Comparison of ENCODE assay signal across 11 cellular contexts in genomic region chr5:94830520-94830919, GRCh38.
DNase-seq lines count a peak whose midpoint lies in the region; ATAC-seq and TF ChIP-seq lines count a peak whose summit lies in the region.
"Had no signal": no experiment of that assay in that cellular context is flagged by ENCODE, and none has a peak within 500 bp of the region (broad histone marks: within the 10 kb centered on the region; RNA-seq: fewer than 3 reads in every experiment).

No MANE protein-coding gene starts in this region.

- TF ChIP-seq CTCF in brain microvascular endothelial cell (IDR thresholded peaks at IDR 0.05; ENCODE audit: low read depth, low read length, missing control alignments) = peak; percentile 63
- TF ChIP-seq CTCF in progenitor cell of endocrine pancreas (IDR thresholded peaks at IDR 0.05; ENCODE audit: unreplicated experiment) = peak; percentile 30

- no peaks in the 10 kb centered on the region for H3K27me3 ChIP-seq in brain microvascular endothelial cell (replicated peaks)
- H3K27me3 ChIP-seq: BLaER1 had no signal

- no peak overlapping the region for H3K4me3 ChIP-seq in brain microvascular endothelial cell (ENCODE audit: low read depth, low read length)
- H3K4me3 ChIP-seq: BLaER1, thoracic aorta had no signal

- H3K36me3 ChIP-seq in brain microvascular endothelial cell (replicated peaks) = no peaks in the 10 kb centered on the region
- H3K36me3 ChIP-seq: BLaER1, thoracic aorta had no signal

- ATAC-seq in HG03103 (IDR thresholded peaks at IDR 0.05; ENCODE audit: low read depth, unreplicated experiment) = peak; percentile 85
- ATAC-seq in stimulated activated memory B cell treated with anti-CD40 and anti-IgM and Interleukin-4, amounts not matched to agents 10 μg/mL and 1 μg/mL and 100 μg/mL, for 72 hours = no peak
- no peak for ATAC-seq in activated T-helper 17 cell treated with anti-CD3 and anti-CD28 coated beads, Interleukin-2, amount 50 U/mL, for 72 hours (replicated peaks)

- peaks cover 2% of the 10 kb centered on the region for H3K4me1 Mint-ChIP-seq in progenitor cell of endocrine pancreas (ENCODE audit: low read depth)
- no peaks in the 10 kb centered on the region for H3K4me1 Mint-ChIP-seq in stimulated activated memory B cell treated with anti-CD40 and anti-IgM and Interleukin-4, amounts not matched to agents 10 μg/mL and 1 μg/mL and 100 μg/mL, for 72 hours
- H3K4me1 Mint-ChIP-seq in activated T-helper 17 cell treated with anti-CD3 and anti-CD28 coated beads, Interleukin-2, amount 50 U/mL, for 72 hours = no peaks in the 10 kb centered on the region

- H3K27me3 Mint-ChIP-seq in progenitor cell of endocrine pancreas = peaks cover 4% of the 10 kb centered on the region
- peaks cover 37% of the 10 kb centered on the region for H3K27me3 Mint-ChIP-seq in stimulated activated memory B cell treated with anti-CD40 and anti-IgM and Interleukin-4, amounts not matched to agents 10 μg/mL and 1 μg/mL and 100 μg/mL, for 72 hours
- H3K27me3 Mint-ChIP-seq in activated T-helper 17 cell treated with anti-CD3 and anti-CD28 coated beads, Interleukin-2, amount 50 U/mL, for 72 hours = peaks cover 15% of the 10 kb centered on the region

- peaks cover 4% of the 10 kb centered on the region for H3K9me3 Mint-ChIP-seq in progenitor cell of endocrine pancreas (ENCODE audit: low read depth)
- no peaks in the 10 kb centered on the region for H3K9me3 Mint-ChIP-seq in stimulated activated memory B cell treated with anti-CD40 and anti-IgM and Interleukin-4, amounts not matched to agents 10 μg/mL and 1 μg/mL and 100 μg/mL, for 72 hours
- no peaks in the 10 kb centered on the region for H3K9me3 Mint-ChIP-seq in activated T-helper 17 cell treated with anti-CD3 and anti-CD28 coated beads, Interleukin-2, amount 50 U/mL, for 72 hours

- H3K4me3 Mint-ChIP-seq in progenitor cell of endocrine pancreas (ENCODE audit: low read depth) = no peak overlapping the region
- H3K4me3 Mint-ChIP-seq in stimulated activated memory B cell treated with anti-CD40 and anti-IgM and Interleukin-4, amounts not matched to agents 10 μg/mL and 1 μg/mL and 100 μg/mL, for 72 hours = no peak overlapping the region
- H3K4me3 Mint-ChIP-seq in activated T-helper 17 cell treated with anti-CD3 and anti-CD28 coated beads, Interleukin-2, amount 50 U/mL, for 72 hours = no peak overlapping the region

- H3K27ac ChIP-seq in brain microvascular endothelial cell = no peak overlapping the region
- H3K27ac ChIP-seq: BLaER1, thoracic aorta had no signal

- no peaks in the 10 kb centered on the region for H3K36me3 Mint-ChIP-seq in progenitor cell of endocrine pancreas (ENCODE audit: insufficient read depth)
- H3K36me3 Mint-ChIP-seq in stimulated activated memory B cell treated with anti-CD40 and anti-IgM and Interleukin-4, amounts not matched to agents 10 μg/mL and 1 μg/mL and 100 μg/mL, for 72 hours = no peaks in the 10 kb centered on the region
- H3K36me3 Mint-ChIP-seq in activated T-helper 17 cell treated with anti-CD3 and anti-CD28 coated beads, Interleukin-2, amount 50 U/mL, for 72 hours (ENCODE audit: low read depth) = no peaks in the 10 kb centered on the region

- no peak overlapping the region for H3K27ac Mint-ChIP-seq in progenitor cell of endocrine pancreas
- H3K27ac Mint-ChIP-seq in stimulated activated memory B cell treated with anti-CD40 and anti-IgM and Interleukin-4, amounts not matched to agents 10 μg/mL and 1 μg/mL and 100 μg/mL, for 72 hours = no peak overlapping the region
- no peak overlapping the region for H3K27ac Mint-ChIP-seq in activated T-helper 17 cell treated with anti-CD3 and anti-CD28 coated beads, Interleukin-2, amount 50 U/mL, for 72 hours

- DNase-seq in NOMO-1 treated with DMSO at 0.1 percent for 48 hours (lab: John Stamatoyannopoulos, UW; ENCODE audit: unreplicated experiment) (peak; percentile 1), NOMO-1 treated with dmso at 0.1 percent for 144 hours (lab: John Stamatoyannopoulos, UW; ENCODE audit: unreplicated experiment) (no peak), brain microvascular endothelial cell (no peak), progenitor cell of endocrine pancreas (ENCODE audit: low spot score, unreplicated experiment) (no peak), dedifferentiated amniotic fluid mesenchymal stem cell (ENCODE audit: extremely low spot score) (no peak)
- DNase-seq: NK-92 treated with Interleukin-12 subunit alpha and Interleukin-12 subunit beta, amount 100 ng/mL, for 24 hours had no signal

- in situ Hi-C loops in brain microvascular endothelial cell (cut with HindIII; ENCODE audit: low pct_ligation_motif_present, low sequenced_read_pairs) = no loop called here
